7 cellular contexts compared by ENCODE assay signal in the genomic region with DNA sequence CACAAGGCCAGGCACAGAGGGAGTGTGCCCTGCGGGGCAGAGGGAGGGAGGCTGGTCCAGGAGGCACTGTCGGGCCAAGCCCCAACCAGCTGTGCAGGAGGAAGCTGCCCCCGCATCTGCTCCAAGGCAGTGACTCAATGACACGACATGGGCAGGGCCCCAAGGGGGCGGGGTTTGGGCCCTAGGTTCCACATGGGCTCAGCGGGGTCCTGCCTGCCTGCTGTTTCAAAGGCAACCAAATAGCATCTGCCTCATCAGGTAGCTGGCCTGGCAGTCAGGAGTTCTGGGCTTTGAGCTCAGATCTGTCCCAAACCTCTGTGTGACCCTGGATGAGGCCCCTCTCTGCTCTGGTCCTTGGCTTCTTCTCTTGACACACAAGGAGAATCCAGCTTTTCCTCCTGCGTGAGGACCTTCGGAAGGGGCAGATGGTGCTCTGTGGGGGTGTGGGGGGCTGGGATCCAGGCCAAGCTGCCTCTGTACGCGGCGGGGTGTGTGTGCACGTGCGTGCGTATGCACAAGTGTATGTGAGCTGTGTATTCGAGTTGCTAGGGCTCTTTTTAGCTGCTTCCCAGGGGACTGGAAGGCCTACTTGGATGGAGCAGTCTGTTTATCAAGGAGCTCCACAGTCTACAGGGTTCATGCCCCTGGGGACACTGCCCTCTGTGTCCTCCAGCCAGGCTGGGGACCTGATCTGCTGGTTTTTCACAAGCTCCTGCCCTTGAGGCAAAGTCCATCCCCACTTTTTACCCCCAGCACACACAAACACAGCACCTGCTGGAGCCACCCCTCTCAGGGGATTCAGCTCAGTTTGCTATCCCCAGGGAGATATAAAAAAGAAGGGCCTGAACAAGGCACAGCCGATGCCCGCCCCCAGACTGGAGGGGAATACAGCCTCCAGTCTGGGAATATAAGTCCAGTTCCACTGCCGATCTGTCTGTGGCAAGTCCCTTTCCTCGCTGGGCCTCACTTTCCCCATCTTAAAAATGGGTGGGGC.
A peak's percentile ranks its signal among the peaks of the same experiment; 100 is the strongest.
DNase-seq lines count a peak whose midpoint lies in the region; ATAC-seq and TF ChIP-seq lines count a peak whose summit lies in the region.

No MANE protein-coding gene starts in this region.

- WGBS in esophagus squamous epithelium, 2 donors = 30 to 50% methylated on average over 3 to 11 of the region's 19 CpGs

- H3K27me3 ChIP-seq in esophagus squamous epithelium = no peaks in the 10 kb centered on the region

- TF ChIP-seq POLR2A in esophagus squamous epithelium (IDR thresholded peaks at IDR 0.05) = no peak

- peak; percentile 57 for ATAC-seq in GM18498 (IDR thresholded peaks at IDR 0.05; ENCODE audit: unreplicated experiment)
- ATAC-seq in HG02610 (IDR thresholded peaks at IDR 0.05; ENCODE audit: unreplicated experiment) = peak; percentile 66

- peak; percentile 57 for DNase-seq in NCI-H2081 treated with DMSO at 0.1 percent for 48 hours (lab: John Stamatoyannopoulos, UW)
- peak; percentile 65 to 76 for DNase-seq in activated CD4-positive, alpha-beta T cell treated with anti-CD3 and anti-CD28 coated beads, Interleukin-2, amount 50 U/mL, for 48 hours
- peak; percentile 73 for DNase-seq in fibroblast of the aortic adventitia (ENCODE audit: low read depth)
- peak; percentile 68 for DNase-seq in renal cortical epithelial cell (ENCODE audit: low read depth)
- DNase-seq in esophagus squamous epithelium (lab: John Stamatoyannopoulos, UW) = no peak

- H3K9me3 ChIP-seq in esophagus squamous epithelium = no peaks in the 10 kb centered on the region

- peaks cover 8 to 51% (median 27%) of the 10 kb centered on the region in 3 donors for H3K4me1 ChIP-seq in esophagus squamous epithelium

- H3K4me3 ChIP-seq in fibroblast of the aortic adventitia (ENCODE audit: low read depth, low read length) (no peak overlapping the region), esophagus squamous epithelium (no peak overlapping the region)

- H3K36me3 ChIP-seq in esophagus squamous epithelium = peaks cover 3 to 10% (median 5%) of the 10 kb centered on the region in 3 donors

- intact Hi-C loops in esophagus squamous epithelium (cut with DNase I) = no loop called here

- TF ChIP-seq CTCF in fibroblast of the aortic adventitia (IDR thresholded peaks at IDR 0.05; ENCODE audit: insufficient read depth, low read length) (no peak), esophagus squamous epithelium (IDR thresholded peaks at IDR 0.05) (no peak)

- H3K27ac ChIP-seq in esophagus squamous epithelium = peak overlapping the region in 2 of 4 donors; percentile 14 to 40
